In the genomic region with DNA sequence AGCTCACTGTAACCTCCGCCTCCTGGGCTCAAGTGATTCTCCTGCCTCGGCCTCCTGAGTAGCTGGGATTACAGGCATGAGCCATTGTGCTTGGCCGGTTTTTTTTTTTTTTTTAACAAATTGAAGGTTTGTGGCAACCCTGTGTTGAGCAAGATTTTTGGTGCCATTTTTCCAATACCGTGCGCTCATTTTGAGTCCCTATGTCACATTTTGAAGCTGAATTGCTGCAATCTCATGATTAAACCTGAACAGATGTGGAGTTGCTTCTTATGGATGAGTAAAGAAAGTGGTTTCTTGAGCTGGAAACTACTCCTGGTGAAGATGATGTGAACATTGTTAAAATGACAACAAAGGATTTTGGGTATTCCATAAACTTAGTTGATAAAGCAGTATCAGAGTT, we compare ENCODE assay signal across 26 cellular contexts.
"Had no signal": no experiment of that assay in that cellular context is flagged by ENCODE, and none has a peak within 500 bp of the region (broad histone marks: within the 10 kb centered on the region; RNA-seq: fewer than 3 reads in every experiment).

No MANE protein-coding gene starts in this region.

- ATAC-seq: effector memory CD8-positive, alpha-beta T cell; foreskin keratinocyte; naive thymus-derived CD4-positive, alpha-beta T cell; psoas muscle; stimulated activated memory B cell treated with anti-CD40 and anti-IgM and Interleukin-4, amounts not matched to agents 10 μg/mL and 1 μg/mL and 100 μg/mL, for 72 hours; stimulated activated naive CD8-positive, alpha-beta T cell treated with anti-CD3 and anti-CD28 coated beads, Interleukin-15, Interleukin-2, amounts not matched to agents 100 U/mL and 50 U/mL, for 24 hours had no signal

- H3K4me3 ChIP-seq: heart right ventricle, left lung, ovary, sigmoid colon, testis, tibial nerve, upper lobe of left lung had no signal

- DNase-seq: cortex of kidney; effector memory CD8-positive, alpha-beta T cell; foreskin keratinocyte; glutamatergic neuron; heart right ventricle; hippocampal formation; left cardiac atrium; left lung; mesendoderm; midbrain; naive thymus-derived CD4-positive, alpha-beta T cell; nephron progenitor cell; nucleus accumbens; ovary; posterior cingulate gyrus; psoas muscle; right cardiac atrium; sigmoid colon; stimulated activated CD4-positive, alpha-beta T cell treated with anti-CD3 and anti-CD28 coated beads, Interleukin-2, amount 100 ng/mL, for 24 hours; stimulated activated CD4-positive, alpha-beta T cell treated with anti-CD3 and anti-CD28 coated beads, Interleukin-4, amount 100 ng/mL, for 24 hours; stimulated activated naive CD8-positive, alpha-beta T cell treated with anti-CD3 and anti-CD28 coated beads, Interleukin-15, Interleukin-2, amounts not matched to agents 100 U/mL and 50 U/mL, for 24 hours; substantia nigra; testis; upper lobe of left lung had no signal

- H3K36me3 Mint-ChIP-seq: naive thymus-derived CD4-positive, alpha-beta T cell; stimulated activated memory B cell treated with anti-CD40 and anti-IgM and Interleukin-4, amounts not matched to agents 10 μg/mL and 1 μg/mL and 100 μg/mL, for 72 hours had no signal

- H3K36me3 ChIP-seq: heart right ventricle, left lung, ovary, sigmoid colon, tibial nerve, upper lobe of left lung had no signal

- H3K9me3 ChIP-seq: heart right ventricle, left lung, ovary, psoas muscle, sigmoid colon, testis, tibial nerve, upper lobe of left lung had no signal

- H3K4me1 ChIP-seq: testis had no signal

- H3K27ac ChIP-seq: foreskin keratinocyte, left lung, ovary, psoas muscle, testis had no signal

- H3K9me3 Mint-ChIP-seq: stimulated activated memory B cell treated with anti-CD40 and anti-IgM and Interleukin-4, amounts not matched to agents 10 μg/mL and 1 μg/mL and 100 μg/mL, for 72 hours had no signal

- H3K27me3 ChIP-seq: foreskin keratinocyte, heart right ventricle, left lung, ovary, sigmoid colon, testis, tibial nerve, upper lobe of left lung had no signal

- H3K4me3 Mint-ChIP-seq: effector memory CD8-positive, alpha-beta T cell; naive thymus-derived CD4-positive, alpha-beta T cell; nephron progenitor cell; stimulated activated memory B cell treated with anti-CD40 and anti-IgM and Interleukin-4, amounts not matched to agents 10 μg/mL and 1 μg/mL and 100 μg/mL, for 72 hours had no signal

- H3K27ac Mint-ChIP-seq: effector memory CD8-positive, alpha-beta T cell; naive thymus-derived CD4-positive, alpha-beta T cell; stimulated activated memory B cell treated with anti-CD40 and anti-IgM and Interleukin-4, amounts not matched to agents 10 μg/mL and 1 μg/mL and 100 μg/mL, for 72 hours had no signal
